Comparison of ENCODE assay signal across 25 cellular contexts in genomic region chr2:144595279-144595678, GRCh38.
DNase-seq lines count a peak whose midpoint lies in the region; ATAC-seq and TF ChIP-seq lines count a peak whose summit lies in the region.
"Had no signal": no experiment of that assay in that cellular context is flagged by ENCODE, and none has a peak within 500 bp of the region (broad histone marks: within the 10 kb centered on the region; RNA-seq: fewer than 3 reads in every experiment).

No MANE protein-coding gene starts in this region.

- H3K4me2 ChIP-seq in DOHH2 (ENCODE audit: low read length) (peak overlapping the region; percentile 96), OCI-LY3 (ENCODE audit: low read length) (peak overlapping the region; percentile 97)

- H4K20me1 ChIP-seq in DOHH2 (ENCODE audit: control insufficient read depth, insufficient read depth, low read depth, low read length) = no peaks in the 10 kb centered on the region
- H4K20me1 ChIP-seq in OCI-LY3 (ENCODE audit: insufficient read depth, low read length) = no peaks in the 10 kb centered on the region

- 71 to 78% methylated on average over 2 of the region's 2 CpGs for WGBS in upper lobe of left lung, 2 donors

- H3K27ac Mint-ChIP-seq in natural killer cell = peak overlapping the region; percentile 93 to 95
- H3K27ac Mint-ChIP-seq: activated CD4-positive, alpha-beta T cell treated with anti-CD3 and anti-CD28 coated beads, Interleukin-2, amount 10 ng/mL, durations not matched to agents 24 days and 14 days; activated T-helper 1 cell treated with anti-CD3 and anti-CD28 coated beads, Interleukin-12 subunit alpha, Interleukin-12 subunit beta, Interleukin-2, Interleukin-4 antibody, amounts not matched to agents 30 ng/mL and 10 ng/mL and 1 ng/mL, durations not matched to agents 14 hours and 24 hours and 36 hours; T-cell had no signal

- TF ChIP-seq EP300 in upper lobe of left lung (IDR thresholded peaks at IDR 0.05) = no peak

- peak overlapping the region; percentile 72 for H3K4me3 ChIP-seq in DOHH2 (ENCODE audit: low read length)
- no peak overlapping the region for H3K4me3 ChIP-seq in OCI-LY3 (ENCODE audit: low read length)
- no peak overlapping the region for H3K4me3 ChIP-seq in upper lobe of left lung
- H3K4me3 ChIP-seq: cardiac muscle cell, left ventricle myocardium inferior, mucosa of descending colon, prostate gland had no signal

- DNase-seq in dermis blood vessel endothelial cell (peak; percentile 35), natural killer cell (no peak), COLO668 (lab: John Stamatoyannopoulos, UW; ENCODE audit: unreplicated experiment) (no peak), upper lobe of left lung (no peak)
- DNase-seq in activated CD4-positive, CD25-positive, alpha-beta regulatory T cell treated with anti-CD3 and anti-CD28 coated beads, Interleukin-2, amount 50 U/mL, for 72 hours = no peak
- DNase-seq: ACHN; activated CD4-positive, alpha-beta T cell treated with anti-CD3 and anti-CD28 coated beads, Interleukin-2, amount 10 ng/mL, durations not matched to agents 24 days and 14 days; activated naive CD4-positive, alpha-beta T cell treated with anti-CD3 and anti-CD28 coated beads, Interleukin-2, amount 50 U/mL, for 16 hours; anterior cingulate cortex; heart left ventricle; left ventricle myocardium inferior; mucosa of descending colon; NCI-H1105; NCI-H2107; NCI-H69; SIG-M5; T-cell had no signal

- no peaks in the 10 kb centered on the region for H3K36me3 Mint-ChIP-seq in natural killer cell
- H3K36me3 Mint-ChIP-seq: CD14-positive monocyte, T-cell had no signal

- H3K4me1 Mint-ChIP-seq in natural killer cell = peaks cover 51 to 53% of the 10 kb centered on the region in 2 donors

- peaks cover 0 to 2% of the 10 kb centered on the region in 2 donors for H3K9me3 Mint-ChIP-seq in natural killer cell
- H3K9me3 Mint-ChIP-seq: activated CD4-positive, alpha-beta T cell treated with anti-CD3 and anti-CD28 coated beads, Interleukin-2, amount 10 ng/mL, durations not matched to agents 24 days and 14 days; activated T-helper 1 cell treated with anti-CD3 and anti-CD28 coated beads, Interleukin-12 subunit alpha, Interleukin-12 subunit beta, Interleukin-2, Interleukin-4 antibody, amounts not matched to agents 30 ng/mL and 10 ng/mL and 1 ng/mL, durations not matched to agents 14 hours and 24 hours and 36 hours; CD14-positive monocyte had no signal

- H3K9ac ChIP-seq in OCI-LY3 (ENCODE audit: low read length) = no peak overlapping the region

- H3K9me3 ChIP-seq in DOHH2 (ENCODE audit: control insufficient read depth, insufficient read depth, low read length) (peaks cover 9% of the 10 kb centered on the region), OCI-LY3 (ENCODE audit: insufficient read depth, low read length) (0 out of 2 replicates have a peak, but pooled peaks cover 6% of the 10 kb centered on the region), upper lobe of left lung (no peaks in the 10 kb centered on the region)
- H3K9me3 ChIP-seq: left ventricle myocardium inferior, mucosa of descending colon, neutrophil, prostate gland had no signal

- H2AFZ ChIP-seq in OCI-LY3 (ENCODE audit: low read depth, low read length) = no peak overlapping the region

- TF ChIP-seq POLR2A in upper lobe of left lung (IDR thresholded peaks at IDR 0.05) = no peak

- H3K27ac ChIP-seq in DOHH2 (ENCODE audit: low read depth, low read length) (no peak overlapping the region), OCI-LY3 (ENCODE audit: low read length) (no peak overlapping the region), upper lobe of left lung (no peak overlapping the region)
- H3K27ac ChIP-seq: prostate gland had no signal

- H3K79me2 ChIP-seq in DOHH2 (ENCODE audit: control insufficient read depth, low read length) = no peaks in the 10 kb centered on the region
- H3K79me2 ChIP-seq in OCI-LY3 (ENCODE audit: low read length) = no peaks in the 10 kb centered on the region

- peak overlapping the region; percentile 72 for H3K4me3 Mint-ChIP-seq in natural killer cell
- H3K4me3 Mint-ChIP-seq: activated CD4-positive, alpha-beta T cell treated with anti-CD3 and anti-CD28 coated beads, Interleukin-2, amount 10 ng/mL, durations not matched to agents 24 days and 14 days; activated T-helper 1 cell treated with anti-CD3 and anti-CD28 coated beads, Interleukin-12 subunit alpha, Interleukin-12 subunit beta, Interleukin-2, Interleukin-4 antibody, amounts not matched to agents 30 ng/mL and 10 ng/mL and 1 ng/mL, durations not matched to agents 14 hours and 24 hours and 36 hours; T-cell had no signal

- H3K4me1 ChIP-seq in DOHH2 (ENCODE audit: control insufficient read depth, low read length) (peaks cover 33% of the 10 kb centered on the region), OCI-LY3 (ENCODE audit: low read length) (peaks cover 29% of the 10 kb centered on the region), upper lobe of left lung (peaks cover 3 to 15% (median 13%) of the 10 kb centered on the region in 4 donors)
- H3K4me1 ChIP-seq: prostate gland had no signal

- H3K9me2 ChIP-seq in DOHH2 (replicated peaks; ENCODE audit: control insufficient read depth, low read length) = no peaks in the 10 kb centered on the region

- intact Hi-C loops in natural killer cell (cut with micrococcal nuclease) = loop anchor here (5.0 kb wide), 4 partner anchors 42 to 268 kb away; no protein-coding TSS in a partner anchor

- H3K36me3 ChIP-seq in DOHH2 (ENCODE audit: control insufficient read depth, low read length) (no peaks in the 10 kb centered on the region), OCI-LY3 (replicated peaks; ENCODE audit: low read depth, low read length) (no peaks in the 10 kb centered on the region), upper lobe of left lung (no peaks in the 10 kb centered on the region)
- H3K36me3 ChIP-seq: cardiac muscle cell, heart left ventricle, left ventricle myocardium inferior, neutrophil, prostate gland had no signal

- ATAC-seq in natural killer cell (no peak), GM21447 (IDR thresholded peaks at IDR 0.05; ENCODE audit: unreplicated experiment) (no peak), upper lobe of left lung (ENCODE audit: low FRiP score in 2 of 2) (no peak)
- ATAC-seq: mucosa of descending colon, T-cell had no signal

- TF ChIP-seq CTCF in DOHH2 (IDR thresholded peaks at IDR 0.05; ENCODE audit: low read depth, low read length, poor library complexity, severe bottlenecking) (no peak), OCI-LY3 (IDR thresholded peaks at IDR 0.05; ENCODE audit: low read depth, low read length) (no peak), natural killer cell (IDR thresholded peaks at IDR 0.05) (no peak), upper lobe of left lung (IDR thresholded peaks at IDR 0.05) (no peak)

- H3K27me3 Mint-ChIP-seq in natural killer cell (ENCODE audit: low read depth in 2 of 2) = no peaks in the 10 kb centered on the region
- H3K27me3 Mint-ChIP-seq: T-cell had no signal

- H3K27me3 ChIP-seq in DOHH2 (ENCODE audit: control insufficient read depth, low read length) (no peaks in the 10 kb centered on the region), OCI-LY3 (ENCODE audit: low read depth, low read length) (peaks cover 70% of the 10 kb centered on the region), upper lobe of left lung (no peaks in the 10 kb centered on the region)
- H3K27me3 ChIP-seq: cardiac muscle cell, heart left ventricle, neutrophil had no signal

- no peaks in the 10 kb centered on the region for H3F3A ChIP-seq in DOHH2 (ENCODE audit: control insufficient read depth, insufficient read depth)
